11 cellular contexts compared by ENCODE assay signal in the genomic region with DNA sequence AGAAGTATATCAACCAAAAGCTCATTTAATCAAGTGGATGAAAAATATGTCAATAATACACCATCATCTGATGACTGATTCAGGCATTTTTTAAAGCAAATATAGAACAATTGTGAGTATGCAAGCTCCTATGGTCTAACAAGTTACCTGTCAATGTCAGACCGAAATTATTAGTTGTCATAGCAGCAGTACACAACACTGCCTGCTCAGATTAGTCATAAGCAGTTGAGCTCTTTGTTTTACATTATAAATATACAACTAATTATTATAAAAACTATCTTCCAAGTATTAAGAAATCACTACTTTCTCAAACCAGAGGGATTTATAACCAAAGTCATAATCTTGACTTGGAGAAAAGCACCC.
DNase-seq lines count a peak whose midpoint lies in the region; ATAC-seq and TF ChIP-seq lines count a peak whose summit lies in the region.
"Had no signal": no experiment of that assay in that cellular context is flagged by ENCODE, and none has a peak within 500 bp of the region (broad histone marks: within the 10 kb centered on the region; RNA-seq: fewer than 3 reads in every experiment).

No MANE protein-coding gene starts in this region.

- H3K9me3 ChIP-seq in CD4-positive, CD25-positive, alpha-beta regulatory T cell (ENCODE audit: control insufficient read depth in 2 of 2, low read length in 2 of 2), result no peaks in the 10 kb centered on the region
- H3K9me3 ChIP-seq in MM.1S (replicated peaks; ENCODE audit: insufficient read depth, low read length) (no peaks in the 10 kb centered on the region), right cardiac atrium (ENCODE audit: control insufficient read depth, low read length) (no peaks in the 10 kb centered on the region)
- H3K9me3 ChIP-seq: heart right ventricle had no signal

- peak overlapping the region; percentile 82 for H3K4me3 ChIP-seq in CD4-positive, CD25-positive, alpha-beta regulatory T cell (ENCODE audit: low read depth, low read length)
- H3K4me3 ChIP-seq in MM.1S (ENCODE audit: low read length), result peak overlapping the region; percentile 48
- no peak overlapping the region for H3K4me3 ChIP-seq in right cardiac atrium (ENCODE audit: low read length)
- H3K4me3 ChIP-seq: heart right ventricle had no signal

- peaks cover 48 to 95% (median 82%) of the 10 kb centered on the region in 4 donors for H3K4me1 Mint-ChIP-seq in CD4-positive, CD25-positive, alpha-beta regulatory T cell
- H3K4me1 Mint-ChIP-seq in natural killer cell treated with Interleukin-12 subunit alpha and Interleukin-12 subunit beta and Interleukin-15 and Interleukin-18, amount 100 ng/mL, for 72 hours (ENCODE audit: low read depth in 2 of 2), result peaks cover 76 to 89% of the 10 kb centered on the region in 2 donors

- H3K4me1 ChIP-seq in CD4-positive, CD25-positive, alpha-beta regulatory T cell (ENCODE audit: control insufficient read depth, insufficient read depth, low read length, poor library complexity, severe bottlenecking), result peaks cover 100% of the 10 kb centered on the region
- peaks cover 50% of the 10 kb centered on the region for H3K4me1 ChIP-seq in MM.1S (ENCODE audit: low read length)
- H3K4me1 ChIP-seq in right cardiac atrium (ENCODE audit: control insufficient read depth, insufficient read depth, low read length), result peaks cover 5% of the 10 kb centered on the region

- peaks cover 88% of the 10 kb centered on the region for H3K79me2 ChIP-seq in MM.1S (ENCODE audit: low read length)

- intact Hi-C loops in posterior vena cava (cut with DNase I) (no loop called here), right cardiac atrium (cut with DNase I) (no loop called here)

- no peaks in the 10 kb centered on the region for H3K27me3 ChIP-seq in CD4-positive, CD25-positive, alpha-beta regulatory T cell (ENCODE audit: control insufficient read depth, insufficient read depth, low read length)
- H3K27me3 ChIP-seq in MM.1S (replicated peaks; ENCODE audit: insufficient read depth, low read length) (no peaks in the 10 kb centered on the region), right cardiac atrium (ENCODE audit: control insufficient read depth, insufficient read depth) (no peaks in the 10 kb centered on the region)
- H3K27me3 ChIP-seq: heart right ventricle had no signal

- peak overlapping the region; percentile 91 for H3K4me2 ChIP-seq in MM.1S (ENCODE audit: low read depth, low read length)

- peak in 1 of 3 donors; percentile 34 for DNase-seq in CD4-positive, CD25-positive, alpha-beta regulatory T cell
- DNase-seq in MM.1S (no peak), dermis blood vessel endothelial cell (peak; percentile 76), posterior vena cava (ENCODE audit: low spot score) (no peak), right cardiac atrium (no peak), NCI-H226 (no peak)
- DNase-seq in natural killer cell treated with Interleukin-12 subunit alpha and Interleukin-12 subunit beta and Interleukin-15 and Interleukin-18, amount 100 ng/mL, for 72 hours (ENCODE audit: low spot score), result no peak
- no peak for DNase-seq in effector CD4-positive, alpha-beta T cell
- DNase-seq: anterior cingulate cortex, heart right ventricle, NCI-H446 treated with DMSO at 0.1 percent for 48 hours had no signal

- no peaks in the 10 kb centered on the region for H3K27me3 Mint-ChIP-seq in CD4-positive, CD25-positive, alpha-beta regulatory T cell
- H3K27me3 Mint-ChIP-seq in natural killer cell treated with Interleukin-12 subunit alpha and Interleukin-12 subunit beta and Interleukin-15 and Interleukin-18, amount 100 ng/mL, for 72 hours, result no peaks in the 10 kb centered on the region

- peaks cover 50% of the 10 kb centered on the region for H3F3A ChIP-seq in MM.1S (ENCODE audit: insufficient read depth, low read length)

- H3K9me3 Mint-ChIP-seq in CD4-positive, CD25-positive, alpha-beta regulatory T cell, result peaks cover 0 to 3% (median 0%) of the 10 kb centered on the region in 7 donors
- no peaks in the 10 kb centered on the region for H3K9me3 Mint-ChIP-seq in natural killer cell treated with Interleukin-12 subunit alpha and Interleukin-12 subunit beta and Interleukin-15 and Interleukin-18, amount 100 ng/mL, for 72 hours

- peak overlapping the region; percentile 84; the same call in 1 of the 2 replicates for H3K9ac ChIP-seq in MM.1S (ENCODE audit: low read length)

- ATAC-seq in CD4-positive, CD25-positive, alpha-beta regulatory T cell (ENCODE audit: low read depth in 2 of 2), result peak; percentile 33 to 64
- no peak for ATAC-seq in natural killer cell treated with Interleukin-12 subunit alpha and Interleukin-12 subunit beta and Interleukin-15 and Interleukin-18, amount 100 ng/mL, for 72 hours
- ATAC-seq in right cardiac atrium, result no peak

- H2AFZ ChIP-seq in MM.1S (ENCODE audit: low read length), result no peak overlapping the region

- no peak for TF ChIP-seq CTCF in MM.1S (IDR thresholded peaks at IDR 0.05; ENCODE audit: low read length)

- H3K27ac Mint-ChIP-seq in CD4-positive, CD25-positive, alpha-beta regulatory T cell, result peak overlapping the region; percentile 86 to 96 (median 95)
- peak overlapping the region; percentile 96 to 99 for H3K27ac Mint-ChIP-seq in natural killer cell treated with Interleukin-12 subunit alpha and Interleukin-12 subunit beta and Interleukin-15 and Interleukin-18, amount 100 ng/mL, for 72 hours

- peak overlapping the region; percentile 67 to 80 (median 78) for H3K4me3 Mint-ChIP-seq in CD4-positive, CD25-positive, alpha-beta regulatory T cell
- H3K4me3 Mint-ChIP-seq in natural killer cell treated with Interleukin-12 subunit alpha and Interleukin-12 subunit beta and Interleukin-15 and Interleukin-18, amount 100 ng/mL, for 72 hours, result peak overlapping the region; percentile 82

- H3K27ac ChIP-seq in CD4-positive, CD25-positive, alpha-beta regulatory T cell (ENCODE audit: insufficient read depth, low read length, poor library complexity, severe bottlenecking), result peak overlapping the region; percentile 96
- H3K27ac ChIP-seq in MM.1S (ENCODE audit: low read length) (peak overlapping the region; percentile 96; the same call in 1 of the 2 replicates), right cardiac atrium (ENCODE audit: low read length) (no peak overlapping the region)

- WGBS in right cardiac atrium, result 73% methylated on average over 1 of the region's 1 CpG

- peaks cover 14% of the 10 kb centered on the region for H3K36me3 ChIP-seq in CD4-positive, CD25-positive, alpha-beta regulatory T cell (ENCODE audit: control insufficient read depth, insufficient read depth, low read length)
- H3K36me3 ChIP-seq in MM.1S (replicated peaks; ENCODE audit: insufficient read depth, low read length), result 0 out of 2 replicates have a peak, but pooled peaks cover 3% of the 10 kb centered on the region
- H3K36me3 ChIP-seq: heart right ventricle had no signal

- no peaks in the 10 kb centered on the region for H4K20me1 ChIP-seq in MM.1S (ENCODE audit: insufficient read depth, low read length)

- peaks cover 45% of the 10 kb centered on the region for H3K36me3 Mint-ChIP-seq in CD4-positive, CD25-positive, alpha-beta regulatory T cell
- H3K36me3 Mint-ChIP-seq in natural killer cell treated with Interleukin-12 subunit alpha and Interleukin-12 subunit beta and Interleukin-15 and Interleukin-18, amount 100 ng/mL, for 72 hours, result peaks cover 20% of the 10 kb centered on the region

- no peaks in the 10 kb centered on the region for H3K9me2 ChIP-seq in MM.1S (replicated peaks; ENCODE audit: insufficient read depth, low read length)

Comparison
In these comparisons a context has a peak if more than half of its experiments do, and no peak if none do; other contexts are left out.
1. ATAC-seq: peak in CD4-positive, CD25-positive, alpha-beta regulatory T cell (2 of 2); none in natural killer cell treated with Interleukin-12 subunit alpha and Interleukin-12 subunit beta and Interleukin-15 and Interleukin-18, amount 100 ng/mL, for 72 hours (0 of 2) and right cardiac atrium (0 of 2).